In the genomic region with DNA sequence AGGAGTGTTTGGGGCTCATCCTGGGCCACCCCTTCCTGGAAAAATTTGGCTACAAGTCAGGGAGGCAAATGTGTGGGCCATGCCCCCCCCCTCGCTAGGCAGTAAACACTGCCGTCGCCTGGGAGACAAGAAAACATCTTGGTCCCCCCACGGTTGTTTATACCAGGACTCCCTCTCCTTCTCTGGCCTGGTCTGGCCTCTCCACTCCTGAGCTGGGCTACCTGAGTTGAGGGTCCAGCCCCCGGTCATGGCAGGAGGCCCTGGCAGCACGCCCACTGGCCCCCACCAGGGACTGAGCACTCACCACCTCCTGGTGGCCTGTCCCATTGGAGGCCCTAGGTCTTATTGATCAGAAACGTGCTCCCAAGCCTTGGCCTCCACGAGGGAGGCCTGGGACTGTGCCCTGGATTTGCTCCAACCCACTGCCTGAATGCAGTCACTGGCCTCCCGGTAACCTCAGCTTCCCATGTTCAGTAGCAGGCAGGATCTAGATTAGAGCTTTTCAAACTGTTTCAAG, we compare ENCODE assay signal across 18 cellular contexts. TPM values are rescaled to one million over a fixed set of nuclear protein-coding genes. Genes with fewer than 3 reads are reported as not detected.
DNase-seq lines count a peak whose midpoint lies in the region; ATAC-seq and TF ChIP-seq lines count a peak whose summit lies in the region.
"Had no signal": no experiment of that assay in that cellular context is flagged by ENCODE, and none has a peak within 500 bp of the region (broad histone marks: within the 10 kb centered on the region; RNA-seq: fewer than 3 reads in every experiment).

No MANE protein-coding gene starts in this region.

- peak overlapping the region; percentile 92 for H3K27ac Mint-ChIP-seq in neural progenitor cell
- H3K27ac Mint-ChIP-seq: activated CD4-positive, alpha-beta T cell treated with anti-CD3 and anti-CD28 coated beads for 36 hours; activated T-cell treated with anti-CD3 and anti-CD28 coated beads, Interleukin-2, amount 50 U/mL, for 24 hours; naive B cell had no signal

- H3K4me3 ChIP-seq in heart right ventricle (no peak overlapping the region), left ventricle myocardium inferior (no peak overlapping the region), fibroblast of the aortic adventitia (ENCODE audit: low read depth, low read length) (no peak overlapping the region), neural progenitor cell (no peak overlapping the region)

- intact Hi-C loops in heart right ventricle (cut with DNase I) (no loop called here), left ventricle myocardium inferior (cut with micrococcal nuclease) (no loop called here)

- no peak overlapping the region for H3K4me2 ChIP-seq in neural progenitor cell

- H3K4me3 Mint-ChIP-seq in neural progenitor cell, result peak overlapping the region; percentile 58
- H3K4me3 Mint-ChIP-seq: activated CD4-positive, alpha-beta T cell treated with anti-CD3 and anti-CD28 coated beads for 36 hours; activated T-cell treated with anti-CD3 and anti-CD28 coated beads, Interleukin-2, amount 50 U/mL, for 24 hours had no signal

- peaks cover 11 to 56% (median 37%) of the 10 kb centered on the region in 9 donors for H3K4me1 ChIP-seq in heart right ventricle
- peaks cover 52% of the 10 kb centered on the region for H3K4me1 ChIP-seq in left ventricle myocardium inferior
- peaks cover 35% of the 10 kb centered on the region for H3K4me1 ChIP-seq in neural progenitor cell

- H3K36me3 ChIP-seq in heart right ventricle, result no peaks in the 10 kb centered on the region
- no peaks in the 10 kb centered on the region for H3K36me3 ChIP-seq in left ventricle myocardium inferior
- no peaks in the 10 kb centered on the region for H3K36me3 ChIP-seq in neural progenitor cell

- H3K79me2 ChIP-seq in neural progenitor cell (ENCODE audit: low read depth), result no peaks in the 10 kb centered on the region

- peaks cover 23% of the 10 kb centered on the region for H3F3A ChIP-seq in neural progenitor cell (ENCODE audit: low read depth)

- no peaks in the 10 kb centered on the region for H3K9me3 Mint-ChIP-seq in neural progenitor cell
- H3K9me3 Mint-ChIP-seq: activated T-cell treated with anti-CD3 and anti-CD28 coated beads, Interleukin-2, amount 50 U/mL, for 24 hours; naive B cell had no signal

- TF ChIP-seq CTCF in heart right ventricle (IDR thresholded peaks at IDR 0.05), result no peak
- TF ChIP-seq CTCF in left ventricle myocardium inferior (IDR thresholded peaks at IDR 0.05; ENCODE audit: borderline replicate concordance), result no peak
- no peak for TF ChIP-seq CTCF in fibroblast of the aortic adventitia (IDR thresholded peaks at IDR 0.05; ENCODE audit: insufficient read depth, low read length)
- no peak for TF ChIP-seq CTCF in neural progenitor cell (IDR thresholded peaks at IDR 0.05)

- H3K9ac ChIP-seq in neural progenitor cell, result no peak overlapping the region

- no peak overlapping the region for H2AFZ ChIP-seq in neural progenitor cell (replicated peaks)

- H3K27me3 ChIP-seq in heart right ventricle (no peaks in the 10 kb centered on the region), left ventricle myocardium inferior (ENCODE audit: low read depth) (no peaks in the 10 kb centered on the region), neural progenitor cell (peaks cover 11% of the 10 kb centered on the region)

- no peaks in the 10 kb centered on the region for H3K9me3 ChIP-seq in heart right ventricle
- H3K9me3 ChIP-seq in left ventricle myocardium inferior (replicated peaks), result no peaks in the 10 kb centered on the region
- no peaks in the 10 kb centered on the region for H3K9me3 ChIP-seq in neural progenitor cell (ENCODE audit: low read depth)

- ATAC-seq in heart right ventricle (peak in 2 of 8 donors; percentile 7 to 29), GM21515 (IDR thresholded peaks at IDR 0.05; ENCODE audit: unreplicated experiment) (no peak)
- ATAC-seq: activated CD4-positive, alpha-beta T cell treated with anti-CD3 and anti-CD28 coated beads for 36 hours; PC-3; stimulated activated naive CD8-positive, alpha-beta T cell treated with anti-CD3 and anti-CD28 coated beads, Interleukin-15, Interleukin-2, amounts not matched to agents 100 U/mL and 50 U/mL, for 24 hours had no signal

- CTCF ChIA-PET in HEK293T (lab: Yijun Ruan, JAX), result no interaction called here

- no peaks in the 10 kb centered on the region for H3K36me3 Mint-ChIP-seq in neural progenitor cell
- H3K36me3 Mint-ChIP-seq: naive B cell had no signal

- H3K27me3 Mint-ChIP-seq in neural progenitor cell (ENCODE audit: insufficient read depth, low read depth), result peaks cover 11% of the 10 kb centered on the region
- H3K27me3 Mint-ChIP-seq: activated CD4-positive, alpha-beta T cell treated with anti-CD3 and anti-CD28 coated beads for 36 hours; activated T-cell treated with anti-CD3 and anti-CD28 coated beads, Interleukin-2, amount 50 U/mL, for 24 hours had no signal

- POLR2A ChIA-PET in HEK293T (lab: Yijun Ruan, JAX), result no interaction called here

- H3K27ac ChIP-seq in heart right ventricle (no peak overlapping the region), left ventricle myocardium inferior (replicated peaks) (no peak overlapping the region), neural progenitor cell (no peak overlapping the region)

- peaks cover 61% of the 10 kb centered on the region for H3K4me1 Mint-ChIP-seq in neural progenitor cell

- WGBS in heart right ventricle, 2 donors, result 43 to 54% methylated on average over 9 of the region's 9 CpGs

- H4K20me1 ChIP-seq in neural progenitor cell (ENCODE audit: low read depth), result peaks cover 8% of the 10 kb centered on the region

- DNase-seq in heart right ventricle (peak; percentile 29 to 37), left ventricle myocardium inferior (no peak), fibroblast of the aortic adventitia (ENCODE audit: low read depth) (peak; percentile 46), neural progenitor cell (ENCODE audit: low spot score) (no peak), SKM-1 treated with dmso at 0.1 percent for 144 hours (lab: John Stamatoyannopoulos, UW; ENCODE audit: unreplicated experiment) (no peak), HEK293T (ENCODE audit: extremely low spot score) (no peak), SIG-M5 treated with dmso at 0.1 percent for 504 hours (lab: John Stamatoyannopoulos, UW; ENCODE audit: unreplicated experiment) (no peak)
- DNase-seq: activated CD4-positive, alpha-beta T cell treated with anti-CD3 and anti-CD28 coated beads for 36 hours; activated T-cell treated with anti-CD3 and anti-CD28 coated beads, Interleukin-2, amount 50 U/mL, for 24 hours; islet precursor cell; KBM-7; naive B cell; NCI-H187 treated with DMSO at 0.1 percent for 48 hours; NCI-H524; PC-3; stimulated activated naive CD8-positive, alpha-beta T cell treated with anti-CD3 and anti-CD28 coated beads, Interleukin-15, Interleukin-2, amounts not matched to agents 100 U/mL and 50 U/mL, for 24 hours; SW 1271 had no signal

TF ChIP-seq in HEK293T, 16 proteins besides CTCF, POLR2A, EP300 and RAD21:
- TF ChIP-seq ELF4 (IDR thresholded peaks at IDR 0.05), result no peak
- TF ChIP-seq ZNF384 (IDR thresholded peaks at IDR 0.05), result no peak
- no peak for TF ChIP-seq HDGF (IDR thresholded peaks at IDR 0.05; ENCODE audit: borderline replicate concordance)
- no peak for TF ChIP-seq ARNT (IDR thresholded peaks at IDR 0.05)
- TF ChIP-seq L3MBTL2 (conservative IDR thresholded peaks at IDR 0.05), result no peak
- TF ChIP-seq FOXK2 (IDR thresholded peaks at IDR 0.05), result no peak
- TF ChIP-seq FOXM1 (IDR thresholded peaks at IDR 0.05; ENCODE audit: borderline replicate concordance), result no peak
- TF ChIP-seq LEF1 (IDR thresholded peaks at IDR 0.05; ENCODE audit: borderline replicate concordance), result no peak
- no peak for TF ChIP-seq SUZ12 (IDR thresholded peaks at IDR 0.05)
- no peak for TF ChIP-seq SP1 (IDR thresholded peaks at IDR 0.05)
- TF ChIP-seq FOXA1 (IDR thresholded peaks at IDR 0.05), result no peak
- TF ChIP-seq BHLHE40 (IDR thresholded peaks at IDR 0.05; ENCODE audit: borderline replicate concordance), result no peak
- TF ChIP-seq NFRKB (IDR thresholded peaks at IDR 0.05), result no peak
- TF ChIP-seq, protein P1, sequence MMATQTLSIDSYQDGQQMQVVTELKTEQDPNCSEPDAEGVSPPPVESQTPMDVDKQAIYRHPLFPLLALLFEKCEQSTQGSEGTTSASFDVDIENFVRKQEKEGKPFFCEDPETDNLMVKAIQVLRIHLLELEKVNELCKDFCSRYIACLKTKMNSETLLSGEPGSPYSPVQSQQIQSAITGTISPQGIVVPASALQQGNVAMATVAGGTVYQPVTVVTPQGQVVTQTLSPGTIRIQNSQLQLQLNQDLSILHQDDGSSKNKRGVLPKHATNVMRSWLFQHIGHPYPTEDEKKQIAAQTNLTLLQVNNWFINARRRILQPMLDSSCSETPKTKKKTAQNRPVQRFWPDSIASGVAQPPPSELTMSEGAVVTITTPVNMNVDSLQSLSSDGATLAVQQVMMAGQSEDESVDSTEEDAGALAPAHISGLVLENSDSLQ (IDR thresholded peaks at IDR 0.05), result no peak
- no peak for TF ChIP-seq TARDBP (IDR thresholded peaks at IDR 0.05)
- no peak for TF ChIP-seq CTBP1 (IDR thresholded peaks at IDR 0.05; ENCODE audit: borderline replicate concordance)

RNA-seq across cellular contexts. Expression of a gene that starts 15.8 kb away (rescaled TPM):
- total RNA-seq in heart right ventricle (1 to 10 TPM; 1.2 to 3.4 (median 2.1) TPM), left ventricle myocardium inferior (1.5 TPM), fibroblast of the aortic adventitia (ENCODE audit: low replicate concordance) (not detected in 2 replicates), neural progenitor cell (ENCODE audit: low replicate concordance) (0.87 TPM in 1 of 2 replicates, not detected in the other)
- polyA plus RNA-seq in heart right ventricle, result 1 to 10 TPM; 1.0 to 3.4 TPM

Comparison
In these comparisons a context has a peak if more than half of its experiments do, and no peak if none do; other contexts are left out.
1. DNase-seq: peak in heart right ventricle (2 of 2) and fibroblast of the aortic adventitia (single experiment); none in left ventricle myocardium inferior (single experiment), neural progenitor cell (single experiment), SKM-1 treated with dmso at 0.1 percent for 144 hours (single experiment), HEK293T (single experiment) and SIG-M5 treated with dmso at 0.1 percent for 504 hours (single experiment).